In the genomic region with DNA sequence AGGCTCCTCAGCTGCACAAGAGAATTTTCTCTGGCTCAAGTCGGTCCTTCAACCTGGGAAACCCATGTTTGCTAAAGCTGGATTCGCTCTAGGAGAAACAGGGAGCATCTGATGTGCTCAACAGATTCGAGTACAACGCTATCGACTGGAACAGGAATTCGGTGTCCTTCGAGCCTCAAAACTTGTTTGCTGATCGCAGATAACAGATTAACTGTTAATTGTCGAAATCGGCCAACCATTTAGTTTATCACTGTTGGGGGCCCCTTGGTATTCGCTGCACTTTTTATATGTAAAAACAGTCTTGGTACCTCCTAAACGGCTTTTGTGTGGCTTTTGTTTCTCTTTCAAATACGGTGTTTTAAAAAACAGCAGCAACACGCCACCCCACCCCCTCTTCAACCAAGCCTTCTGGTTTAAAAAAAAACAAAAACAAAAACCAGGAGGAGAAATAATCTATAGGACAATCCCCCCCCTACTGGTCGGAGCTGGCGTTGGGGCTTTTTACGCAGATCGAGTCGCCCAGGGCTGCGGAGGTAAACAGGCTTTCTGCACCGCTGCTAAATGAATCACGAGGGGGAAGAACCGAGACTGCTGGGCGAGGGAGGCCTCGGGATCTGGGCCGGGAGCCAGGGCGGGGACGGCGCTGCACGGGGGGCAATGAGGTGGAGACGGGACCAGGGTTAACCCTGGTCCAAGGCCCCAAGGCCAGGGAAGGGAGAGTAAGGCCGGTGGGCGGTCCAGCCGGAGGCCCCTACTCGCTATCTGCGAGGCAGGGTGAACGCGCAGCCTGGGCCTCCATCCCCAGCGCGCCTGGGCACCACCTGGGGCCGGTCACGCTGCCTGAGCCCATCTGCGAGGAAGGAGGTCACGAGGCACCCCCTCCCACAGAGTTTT, we compare ENCODE assay signal across 1 cellular context.
A peak's percentile ranks its signal among the peaks of the same experiment; 100 is the strongest.
TF ChIP-seq lines count a peak whose summit lies in the region.

No MANE protein-coding gene starts in this region.

TF ChIP-seq in K562, 482 proteins besides CTCF, POLR2A, EP300 and RAD21 (continued from another document and continues in another):
- TF ChIP-seq NR0B1 (IDR thresholded peaks at IDR 0.05; ENCODE audit: partially characterized antibody) = no peak
- no peak for TF ChIP-seq ATF4 (CRISPR knock-in tag; IDR thresholded peaks at IDR 0.05)
- TF ChIP-seq POLR2B (IDR thresholded peaks at IDR 0.05; ENCODE audit: low read depth, partially characterized antibody) = no peak
- no peak for TF ChIP-seq SRSF9 (IDR thresholded peaks at IDR 0.05; ENCODE audit: borderline replicate concordance, low read depth, low read length)
- no peak for TF ChIP-seq OTX1 (CRISPR knock-in tag; IDR thresholded peaks at IDR 0.05)
- TF ChIP-seq TCF7L2 (IDR thresholded peaks at IDR 0.05; ENCODE audit: low read depth, low read length) = no peak
- TF ChIP-seq BCL6 (CRISPR knock-in tag; IDR thresholded peaks at IDR 0.05) = no peak
- TF ChIP-seq RERE (CRISPR knock-in tag; IDR thresholded peaks at IDR 0.05; ENCODE audit: borderline replicate concordance) = no peak
- TF ChIP-seq GABPB1 (CRISPR knock-in tag; IDR thresholded peaks at IDR 0.05) = 0 out of 2 replicates have a peak, but pooled peaks have one; percentile 58
- TF ChIP-seq KAT8 (IDR thresholded peaks at IDR 0.05; ENCODE audit: low read depth) = no peak
- no peak for TF ChIP-seq SP2 (IDR thresholded peaks at IDR 0.05; ENCODE audit: extremely low read depth, low read depth, low read length, poor library complexity, severe bottlenecking)
- TF ChIP-seq EZH2 (IDR thresholded peaks at IDR 0.05; ENCODE audit: borderline replicate concordance, low read depth, low read length) = no peak
- no peak for TF ChIP-seq NR2F6 (CRISPR knock-in tag; IDR thresholded peaks at IDR 0.05)
- TF ChIP-seq, protein P1, sequence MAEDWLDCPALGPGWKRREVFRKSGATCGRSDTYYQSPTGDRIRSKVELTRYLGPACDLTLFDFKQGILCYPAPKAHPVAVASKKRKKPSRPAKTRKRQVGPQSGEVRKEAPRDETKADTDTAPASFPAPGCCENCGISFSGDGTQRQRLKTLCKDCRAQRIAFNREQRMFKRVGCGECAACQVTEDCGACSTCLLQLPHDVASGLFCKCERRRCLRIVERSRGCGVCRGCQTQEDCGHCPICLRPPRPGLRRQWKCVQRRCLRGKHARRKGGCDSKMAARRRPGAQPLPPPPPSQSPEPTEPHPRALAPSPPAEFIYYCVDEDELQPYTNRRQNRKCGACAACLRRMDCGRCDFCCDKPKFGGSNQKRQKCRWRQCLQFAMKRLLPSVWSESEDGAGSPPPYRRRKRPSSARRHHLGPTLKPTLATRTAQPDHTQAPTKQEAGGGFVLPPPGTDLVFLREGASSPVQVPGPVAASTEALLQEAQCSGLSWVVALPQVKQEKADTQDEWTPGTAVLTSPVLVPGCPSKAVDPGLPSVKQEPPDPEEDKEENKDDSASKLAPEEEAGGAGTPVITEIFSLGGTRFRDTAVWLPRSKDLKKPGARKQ (CRISPR knock-in tag; IDR thresholded peaks at IDR 0.05) = no peak
- TF ChIP-seq MTA3 (IDR thresholded peaks at IDR 0.05; ENCODE audit: borderline replicate concordance) = no peak
- TF ChIP-seq, protein P2, sequence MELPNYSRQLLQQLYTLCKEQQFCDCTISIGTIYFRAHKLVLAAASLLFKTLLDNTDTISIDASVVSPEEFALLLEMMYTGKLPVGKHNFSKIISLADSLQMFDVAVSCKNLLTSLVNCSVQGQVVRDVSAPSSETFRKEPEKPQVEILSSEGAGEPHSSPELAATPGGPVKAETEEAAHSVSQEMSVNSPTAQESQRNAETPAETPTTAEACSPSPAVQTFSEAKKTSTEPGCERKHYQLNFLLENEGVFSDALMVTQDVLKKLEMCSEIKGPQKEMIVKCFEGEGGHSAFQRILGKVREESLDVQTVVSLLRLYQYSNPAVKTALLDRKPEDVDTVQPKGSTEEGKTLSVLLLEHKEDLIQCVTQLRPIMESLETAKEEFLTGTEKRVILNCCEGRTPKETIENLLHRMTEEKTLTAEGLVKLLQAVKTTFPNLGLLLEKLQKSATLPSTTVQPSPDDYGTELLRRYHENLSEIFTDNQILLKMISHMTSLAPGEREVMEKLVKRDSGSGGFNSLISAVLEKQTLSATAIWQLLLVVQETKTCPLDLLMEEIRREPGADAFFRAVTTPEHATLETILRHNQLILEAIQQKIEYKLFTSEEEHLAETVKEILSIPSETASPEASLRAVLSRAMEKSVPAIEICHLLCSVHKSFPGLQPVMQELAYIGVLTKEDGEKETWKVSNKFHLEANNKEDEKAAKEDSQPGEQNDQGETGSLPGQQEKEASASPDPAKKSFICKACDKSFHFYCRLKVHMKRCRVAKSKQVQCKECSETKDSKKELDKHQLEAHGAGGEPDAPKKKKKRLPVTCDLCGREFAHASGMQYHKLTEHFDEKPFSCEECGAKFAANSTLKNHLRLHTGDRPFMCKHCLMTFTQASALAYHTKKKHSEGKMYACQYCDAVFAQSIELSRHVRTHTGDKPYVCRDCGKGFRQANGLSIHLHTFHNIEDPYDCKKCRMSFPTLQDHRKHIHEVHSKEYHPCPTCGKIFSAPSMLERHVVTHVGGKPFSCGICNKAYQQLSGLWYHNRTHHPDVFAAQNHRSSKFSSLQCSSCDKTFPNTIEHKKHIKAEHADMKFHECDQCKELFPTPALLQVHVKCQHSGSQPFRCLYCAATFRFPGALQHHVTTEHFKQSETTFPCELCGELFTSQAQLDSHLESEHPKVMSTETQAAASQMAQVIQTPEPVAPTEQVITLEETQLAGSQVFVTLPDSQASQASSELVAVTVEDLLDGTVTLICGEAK (IDR thresholded peaks at IDR 0.05) = 0 out of 2 replicates have a peak, but pooled peaks have one; percentile 17
- TF ChIP-seq, protein P2 (CRISPR knock-in tag; IDR thresholded peaks at IDR 0.05) = no peak
- TF ChIP-seq ZNF740 (CRISPR knock-in tag; IDR thresholded peaks at IDR 0.05) = 0 out of 2 replicates have a peak, but pooled peaks have one; percentile 29
- TF ChIP-seq ZNF740 (tag; IDR thresholded peaks at IDR 0.05) = 0 out of 4 replicates have a peak, but pooled peaks of 1 of the 2 experiments have one; percentile 49
- 0 out of 2 replicates have a peak, but pooled peaks have one; percentile 49 for TF ChIP-seq ZNF197 (CRISPR knock-in tag; IDR thresholded peaks at IDR 0.05; ENCODE audit: low read depth)
- TF ChIP-seq ERF (CRISPR knock-in tag; IDR thresholded peaks at IDR 0.05) = no peak
- TF ChIP-seq, protein P3, sequence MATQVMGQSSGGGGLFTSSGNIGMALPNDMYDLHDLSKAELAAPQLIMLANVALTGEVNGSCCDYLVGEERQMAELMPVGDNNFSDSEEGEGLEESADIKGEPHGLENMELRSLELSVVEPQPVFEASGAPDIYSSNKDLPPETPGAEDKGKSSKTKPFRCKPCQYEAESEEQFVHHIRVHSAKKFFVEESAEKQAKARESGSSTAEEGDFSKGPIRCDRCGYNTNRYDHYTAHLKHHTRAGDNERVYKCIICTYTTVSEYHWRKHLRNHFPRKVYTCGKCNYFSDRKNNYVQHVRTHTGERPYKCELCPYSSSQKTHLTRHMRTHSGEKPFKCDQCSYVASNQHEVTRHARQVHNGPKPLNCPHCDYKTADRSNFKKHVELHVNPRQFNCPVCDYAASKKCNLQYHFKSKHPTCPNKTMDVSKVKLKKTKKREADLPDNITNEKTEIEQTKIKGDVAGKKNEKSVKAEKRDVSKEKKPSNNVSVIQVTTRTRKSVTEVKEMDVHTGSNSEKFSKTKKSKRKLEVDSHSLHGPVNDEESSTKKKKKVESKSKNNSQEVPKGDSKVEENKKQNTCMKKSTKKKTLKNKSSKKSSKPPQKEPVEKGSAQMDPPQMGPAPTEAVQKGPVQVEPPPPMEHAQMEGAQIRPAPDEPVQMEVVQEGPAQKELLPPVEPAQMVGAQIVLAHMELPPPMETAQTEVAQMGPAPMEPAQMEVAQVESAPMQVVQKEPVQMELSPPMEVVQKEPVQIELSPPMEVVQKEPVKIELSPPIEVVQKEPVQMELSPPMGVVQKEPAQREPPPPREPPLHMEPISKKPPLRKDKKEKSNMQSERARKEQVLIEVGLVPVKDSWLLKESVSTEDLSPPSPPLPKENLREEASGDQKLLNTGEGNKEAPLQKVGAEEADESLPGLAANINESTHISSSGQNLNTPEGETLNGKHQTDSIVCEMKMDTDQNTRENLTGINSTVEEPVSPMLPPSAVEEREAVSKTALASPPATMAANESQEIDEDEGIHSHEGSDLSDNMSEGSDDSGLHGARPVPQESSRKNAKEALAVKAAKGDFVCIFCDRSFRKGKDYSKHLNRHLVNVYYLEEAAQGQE (CRISPR knock-in tag; IDR thresholded peaks at IDR 0.05; ENCODE audit: low read depth) = no peak
- TF ChIP-seq CHD1 (IDR thresholded peaks at IDR 0.05; ENCODE audit: low read length) = no peak
- TF ChIP-seq ZNF707 (CRISPR knock-in tag; conservative IDR thresholded peaks at IDR 0.05) = no peak
